In genomic region chr3:104887619-104888018, GRCh38 we compare ENCODE assay signal across 16 cellular contexts.
DNase-seq lines count a peak whose midpoint lies in the region; ATAC-seq and TF ChIP-seq lines count a peak whose summit lies in the region.
"Had no signal": no experiment of that assay in that cellular context is flagged by ENCODE, and none has a peak within 500 bp of the region (broad histone marks: within the 10 kb centered on the region; RNA-seq: fewer than 3 reads in every experiment).

No MANE protein-coding gene starts in this region.

- H3K27me3 ChIP-seq in BLaER1 treated with 17β-estradiol and CSF1 and Interleukin-3, amounts not matched to agents 10 nM and 100 nM, result no peaks in the 10 kb centered on the region
- H3K27me3 ChIP-seq in GM23248 (replicated peaks; ENCODE audit: insufficient read depth), result no peaks in the 10 kb centered on the region
- H3K27me3 ChIP-seq in OCI-LY3 (ENCODE audit: low read depth, low read length), result no peaks in the 10 kb centered on the region
- H3K27me3 ChIP-seq: BLaER1 had no signal

- no peaks in the 10 kb centered on the region for H3K27me3 Mint-ChIP-seq in stimulated activated naive B cell treated with anti-CD40 and anti-IgM and Interleukin-4, amounts not matched to agents 10 μg/mL and 1 μg/mL and 100 μg/mL, for 72 hours

- TF ChIP-seq CTCF in OCI-LY3 (IDR thresholded peaks at IDR 0.05; ENCODE audit: low read depth, low read length), result no peak
- TF ChIP-seq CTCF in lower leg skin (IDR thresholded peaks at IDR 0.05), result no peak

- H3K79me2 ChIP-seq in GM23248 (ENCODE audit: insufficient read depth) (no peaks in the 10 kb centered on the region), OCI-LY3 (ENCODE audit: low read length) (no peaks in the 10 kb centered on the region)

- TF ChIP-seq POLR2A in lower leg skin (IDR thresholded peaks at IDR 0.05), result no peak

- H3K9ac ChIP-seq in BLaER1 treated with 17β-estradiol and CSF1 and Interleukin-3, amounts not matched to agents 10 nM and 100 nM, result peak overlapping the region in 4 of 11 experiments; percentile 33 to 79 (median 60); a peak in 6 of 22 replicates
- H3K9ac ChIP-seq in GM23248 (no peak overlapping the region), OCI-LY3 (ENCODE audit: low read length) (peak overlapping the region; percentile 18; the same call in 1 of the 2 replicates)
- H3K9ac ChIP-seq: BLaER1 had no signal

- H2AFZ ChIP-seq in GM23248 (no peak overlapping the region), OCI-LY3 (ENCODE audit: low read depth, low read length) (no peak overlapping the region)

- peaks cover 0 to 16% (median 4%) of the 10 kb centered on the region in 11 experiments; a peak in 8 of 22 replicates for H3K9me3 ChIP-seq in BLaER1 treated with 17β-estradiol and CSF1 and Interleukin-3, amounts not matched to agents 10 nM and 100 nM (replicated peaks in 1 of 11)
- H3K9me3 ChIP-seq in GM23248 (ENCODE audit: low read depth), result no peaks in the 10 kb centered on the region
- H3K9me3 ChIP-seq in OCI-LY3 (ENCODE audit: insufficient read depth, low read length), result no peaks in the 10 kb centered on the region
- H3K9me3 ChIP-seq: BLaER1 had no signal

- 57 to 65% methylated on average over 2 of the region's 2 CpGs for WGBS in GM23248 (ENCODE audit: low coverage in 1 of 2, low lambda C conversion rate in 2 of 2, missing lambda C conversion rate in 2 of 2), 2 experiments
- 60 to 68% methylated on average over 2 of the region's 2 CpGs for WGBS in lower leg skin, 2 donors

- peak overlapping the region; percentile 51 to 97 (median 82); a peak in 21 of 22 replicates for H3K27ac ChIP-seq in BLaER1 treated with 17β-estradiol and CSF1 and Interleukin-3, amounts not matched to agents 10 nM and 100 nM
- H3K27ac ChIP-seq in GM23248, result no peak overlapping the region
- peak overlapping the region; percentile 85 for H3K27ac ChIP-seq in OCI-LY3 (ENCODE audit: low read length)
- H3K27ac ChIP-seq: BLaER1 had no signal

- peaks cover 25% of the 10 kb centered on the region for H3F3A ChIP-seq in GM23248 (ENCODE audit: insufficient read depth)

- no peak overlapping the region for H3K27ac Mint-ChIP-seq in stimulated activated naive B cell treated with anti-CD40 and anti-IgM and Interleukin-4, amounts not matched to agents 10 μg/mL and 1 μg/mL and 100 μg/mL, for 72 hours
- H3K27ac Mint-ChIP-seq: CD8-positive, alpha-beta T cell had no signal

- H3K4me2 ChIP-seq in BLaER1 treated with 17β-estradiol and CSF1 and Interleukin-3, amounts not matched to agents 10 nM and 100 nM, result peak overlapping the region; percentile 1 to 81 (median 56); a peak in 18 of 22 replicates
- H3K4me2 ChIP-seq in GM23248 (ENCODE audit: unreplicated experiment) (peak overlapping the region; percentile 26), OCI-LY3 (ENCODE audit: low read length) (peak overlapping the region; percentile 51)
- H3K4me2 ChIP-seq: BLaER1 had no signal

- ATAC-seq in stimulated activated naive B cell treated with anti-CD40 and anti-IgM and Interleukin-4, amounts not matched to agents 10 μg/mL and 1 μg/mL and 100 μg/mL, for 72 hours (replicated peaks), result peak; percentile 45 to 65
- ATAC-seq in HG03280 (IDR thresholded peaks at IDR 0.05; ENCODE audit: unreplicated experiment) (no peak), HG03460 (IDR thresholded peaks at IDR 0.05; ENCODE audit: unreplicated experiment) (no peak)
- ATAC-seq: CD8-positive, alpha-beta T cell; HCT116; K562 had no signal

- H3K9me2 ChIP-seq in GM23248 (ENCODE audit: insufficient read depth), result no peaks in the 10 kb centered on the region

- no peaks in the 10 kb centered on the region for H4K20me1 ChIP-seq in BLaER1 treated with 17β-estradiol and CSF1 and Interleukin-3, amounts not matched to agents 10 nM and 100 nM
- H4K20me1 ChIP-seq in GM23248 (ENCODE audit: insufficient read depth) (no peaks in the 10 kb centered on the region), OCI-LY3 (ENCODE audit: insufficient read depth, low read length) (no peaks in the 10 kb centered on the region)
- H4K20me1 ChIP-seq: BLaER1 had no signal

- no peaks in the 10 kb centered on the region for H3K36me3 Mint-ChIP-seq in stimulated activated naive B cell treated with anti-CD40 and anti-IgM and Interleukin-4, amounts not matched to agents 10 μg/mL and 1 μg/mL and 100 μg/mL, for 72 hours
- H3K36me3 Mint-ChIP-seq: CD8-positive, alpha-beta T cell had no signal

- intact Hi-C loops in lower leg skin (cut with DNase I; ENCODE audit: low total_unique reads), result no loop called here

- in situ Hi-C loops in GM23248 (cut with MboI), result no loop called here

- peaks cover 6 to 13% of the 10 kb centered on the region in 2 donors for H3K4me1 Mint-ChIP-seq in stimulated activated naive B cell treated with anti-CD40 and anti-IgM and Interleukin-4, amounts not matched to agents 10 μg/mL and 1 μg/mL and 100 μg/mL, for 72 hours

- H3K9me3 Mint-ChIP-seq in stimulated activated naive B cell treated with anti-CD40 and anti-IgM and Interleukin-4, amounts not matched to agents 10 μg/mL and 1 μg/mL and 100 μg/mL, for 72 hours, result peaks cover 0 to 2% of the 10 kb centered on the region in 2 donors
- H3K9me3 Mint-ChIP-seq: CD8-positive, alpha-beta T cell had no signal

- H3K4me1 ChIP-seq in BLaER1 treated with 17β-estradiol and CSF1 and Interleukin-3, amounts not matched to agents 10 nM and 100 nM, result peaks cover 13 to 46% (median 34%) of the 10 kb centered on the region in 10 experiments
- H3K4me1 ChIP-seq in GM23248 (ENCODE audit: insufficient read depth) (peaks cover 29% of the 10 kb centered on the region), OCI-LY3 (ENCODE audit: low read length) (peaks cover 33% of the 10 kb centered on the region)

- no peaks in the 10 kb centered on the region for H3K36me3 ChIP-seq in BLaER1 treated with 17β-estradiol and CSF1 and Interleukin-3, amounts not matched to agents 10 nM and 100 nM
- H3K36me3 ChIP-seq in GM23248 (ENCODE audit: low read depth), result no peaks in the 10 kb centered on the region
- peaks cover 10% of the 10 kb centered on the region for H3K36me3 ChIP-seq in OCI-LY3 (replicated peaks; ENCODE audit: low read depth, low read length)
- H3K36me3 ChIP-seq: BLaER1 had no signal

- no peak overlapping the region for H3K4me3 Mint-ChIP-seq in stimulated activated naive B cell treated with anti-CD40 and anti-IgM and Interleukin-4, amounts not matched to agents 10 μg/mL and 1 μg/mL and 100 μg/mL, for 72 hours
- H3K4me3 Mint-ChIP-seq: CD8-positive, alpha-beta T cell had no signal

- H3K4me3 ChIP-seq in BLaER1 treated with 17β-estradiol and CSF1 and Interleukin-3, amounts not matched to agents 10 nM and 100 nM, result peak overlapping the region in 2 of 10 experiments; percentile 17 to 24; a peak in 1 of 20 replicates
- H3K4me3 ChIP-seq in GM23248 (no peak overlapping the region), OCI-LY3 (ENCODE audit: low read length) (0 out of 2 replicates have a peak overlapping the region, but pooled peaks have one; percentile 4), lower leg skin (ENCODE audit: low read depth, poor library complexity, severe bottlenecking) (no peak overlapping the region)
- H3K4me3 ChIP-seq: BLaER1, K562 had no signal

- DNase-seq in GM23248 (no peak), lower leg skin (ENCODE audit: low spot score in 2 of 2) (no peak)
- DNase-seq in stimulated activated naive B cell treated with anti-CD40 and anti-IgM and Interleukin-4, amounts not matched to agents 10 μg/mL and 1 μg/mL and 100 μg/mL, for 72 hours, result no peak
- DNase-seq: 8988T; Calu3; CD8-positive, alpha-beta T cell; DMS79 treated with DMSO at 0.1 percent for 48 hours; GOT3; H7 had no signal

Comparison
In these comparisons a context has a peak if more than half of its experiments do, and no peak if none do; other contexts are left out.
1. ATAC-seq: peak in stimulated activated naive B cell treated with anti-CD40 and anti-IgM and Interleukin-4, amounts not matched to agents 10 μg/mL and 1 μg/mL and 100 μg/mL, for 72 hours (2 of 2); none in HG03280 (single experiment) and HG03460 (single experiment).
2. Peak in every context shown above with its lines, with median percentiles within 50 percentile points of each other: H3K4me2 ChIP-seq.